1 cellular context compared by ENCODE assay signal in genomic region chr2:231343006-231343405, GRCh38. TPM values are rescaled to one million over a fixed set of nuclear protein-coding genes. Genes with fewer than 3 reads are reported as not detected.
"Had no signal": no experiment of that assay in that cellular context is flagged by ENCODE, and none has a peak within 500 bp of the region (broad histone marks: within the 10 kb centered on the region; RNA-seq: fewer than 3 reads in every experiment).

No MANE protein-coding gene starts in this region.

RNA-seq across cellular contexts. Expression of gene B3GNT7, which starts 52.5 kb away (rescaled TPM):
- total RNA-seq: myocyte had no signal
